ENCODE assay signal across 13 cellular contexts in genomic region chr3:98333989-98334606, GRCh38. TPM values are rescaled to one million over a fixed set of nuclear protein-coding genes. Genes with fewer than 3 reads are reported as not detected.
A peak's percentile ranks its signal among the peaks of the same experiment; 100 is the strongest.
DNase-seq lines count a peak whose midpoint lies in the region; ATAC-seq, FAIRE-seq and TF ChIP-seq lines count a peak whose summit lies in the region.
"Had no signal": no experiment of that assay in that cellular context is flagged by ENCODE, and none has a peak within 500 bp of the region (broad histone marks: within the 10 kb centered on the region; RNA-seq: fewer than 3 reads in every experiment).

No MANE protein-coding gene starts in this region.

- POLR2A ChIA-PET in endothelial cell of umbilical vein (lab: Charles Lee) = no interaction called here

- no peak overlapping the region for H3K9ac ChIP-seq in endothelial cell of umbilical vein (replicated peaks; ENCODE audit: extremely low read depth, insufficient read depth, low read length)

- H3K4me1 ChIP-seq in endothelial cell of umbilical vein (ENCODE audit: control insufficient read depth, extremely low read depth, insufficient read depth, low read length) (no peaks in the 10 kb centered on the region), testis (no peaks in the 10 kb centered on the region)
- H3K4me1 ChIP-seq: tibial nerve had no signal

- no peaks in the 10 kb centered on the region for H4K20me1 ChIP-seq in endothelial cell of umbilical vein (replicated peaks; ENCODE audit: control insufficient read depth, extremely low read depth, insufficient read depth, low read length)

- H3K36me3 ChIP-seq in endothelial cell of umbilical vein (ENCODE audit: control insufficient read depth in 2 of 2, extremely low read depth in 1 of 2, insufficient read depth in 2 of 2, low read length in 2 of 2) (no peaks in the 10 kb centered on the region), testis (ENCODE audit: low read depth, missing control alignments) (no peaks in the 10 kb centered on the region)
- H3K36me3 ChIP-seq: tibial nerve had no signal

- TF ChIP-seq POLR2A in endothelial cell of umbilical vein (IDR thresholded peaks at IDR 0.05; ENCODE audit: low read depth, low read length) = no peak
- TF ChIP-seq POLR2A in testis (IDR thresholded peaks at IDR 0.05) = no peak

- no peak overlapping the region for H3K27ac ChIP-seq in endothelial cell of umbilical vein (ENCODE audit: insufficient read depth, low read depth, low read length)
- no peak overlapping the region for H3K27ac ChIP-seq in testis
- H3K27ac ChIP-seq: tibial nerve had no signal

- BruUV-seq in endothelial cell of umbilical vein (replicated peaks; lab: Mats Ljungman, UMichigan) = no TSS peak

- no peaks in the 10 kb centered on the region for H3K9me1 ChIP-seq in endothelial cell of umbilical vein (replicated peaks; ENCODE audit: control insufficient read depth, extremely low read depth, insufficient read depth, low read length)

- TF ChIP-seq CTCF in endothelial cell of umbilical vein (IDR thresholded peaks at IDR 0.05; ENCODE audit: extremely low read depth in 1 of 2, insufficient read depth in 1 of 2, low read depth in 1 of 2, low read length in 2 of 2) (peak in 1 of 2 donors; percentile 5), testis (IDR thresholded peaks at IDR 0.05) (no peak)

- H3K79me2 ChIP-seq in endothelial cell of umbilical vein (ENCODE audit: control insufficient read depth, insufficient read depth, low read length) = no peaks in the 10 kb centered on the region

- WGBS in testis, 2 donors = 38 to 79% methylated on average over 3 of the region's 3 CpGs

- dilution Hi-C loops in endothelial cell of umbilical vein (cut with MboI; ENCODE audit: extremely low pct_ligation_motif_present, low sequenced_read_pairs) = no loop called here

- no peak overlapping the region for H3K4me2 ChIP-seq in endothelial cell of umbilical vein (ENCODE audit: insufficient read depth, low read length)

- H3K4me3 ChIP-seq in endothelial cell of umbilical vein (replicated peaks in 1 of 3; ENCODE audit: insufficient read depth in 1 of 3, low read depth in 1 of 3, low read length in 3 of 3) (no peak overlapping the region), testis (no peak overlapping the region)
- H3K4me3 ChIP-seq: tibial nerve had no signal

- ATAC-seq in GM18517 (IDR thresholded peaks at IDR 0.05; ENCODE audit: unreplicated experiment) (peak; percentile 83), GM19467 (IDR thresholded peaks at IDR 0.05; ENCODE audit: unreplicated experiment) (peak; percentile 67), HG03432 (IDR thresholded peaks at IDR 0.05; ENCODE audit: unreplicated experiment) (peak; percentile 85), GM21576 (IDR thresholded peaks at IDR 0.05; ENCODE audit: unreplicated experiment) (no peak)
- ATAC-seq: Right ventricle myocardium inferior had no signal

- H2AFZ ChIP-seq in endothelial cell of umbilical vein (ENCODE audit: low read depth, low read length) = no peak overlapping the region

- CTCF ChIA-PET in endothelial cell of umbilical vein (lab: Charles Lee) = interaction anchor here (0.6 to 2.9 kb wide), 5 partner anchors 10 to 295 kb away, joined by 3 to 15 read pairs (median 4); no protein-coding TSS in a partner anchor

- no peak for FAIRE-seq in endothelial cell of umbilical vein (lab: Jason Lieb, UNC)
- FAIRE-seq: bronchial epithelial cell had no signal

- DNase-seq in endothelial cell of umbilical vein (ENCODE audit: low read depth, low spot score) (peak; percentile 45), testis (no peak), DMS79 (lab: John Stamatoyannopoulos, UW) (no peak)
- no peak for DNase-seq in stimulated activated CD4-positive, alpha-beta T cell treated with anti-CD3 and anti-CD28 coated beads, Interleukin-2, amount 100 ng/mL, for 24 hours
- DNase-seq: NCI-H1417 treated with DMSO at 0.1 percent for 48 hours, nephron progenitor cell had no signal

- H3K9me3 ChIP-seq in endothelial cell of umbilical vein (replicated peaks; ENCODE audit: control insufficient read depth, insufficient read depth, low read length) = no peaks in the 10 kb centered on the region
- H3K9me3 ChIP-seq in testis = no peaks in the 10 kb centered on the region
- H3K9me3 ChIP-seq: tibial nerve had no signal

- intact Hi-C loops in endothelial cell of umbilical vein (cut with micrococcal nuclease) = no loop called here
- intact Hi-C loops in testis (cut with DNase I; ENCODE audit: low total_unique reads) = no loop called here

- H3K27me3 ChIP-seq in endothelial cell of umbilical vein (ENCODE audit: control insufficient read depth in 2 of 2, insufficient read depth in 2 of 2, low read length in 2 of 2) (peaks cover 6 to 14% of the 10 kb centered on the region in 2 experiments), testis (no peaks in the 10 kb centered on the region)

TF ChIP-seq in endothelial cell of umbilical vein, 7 proteins besides CTCF, POLR2A, EP300 and RAD21:
- TF ChIP-seq EZH2 (IDR thresholded peaks at IDR 0.05; ENCODE audit: borderline replicate concordance, low read depth, low read length, severe bottlenecking) (no peak), MAX (IDR thresholded peaks at IDR 0.05; ENCODE audit: insufficient read depth, insufficient read length) (no peak), POLR2AphosphoS5 (IDR thresholded peaks at IDR 0.05; ENCODE audit: insufficient read depth, low read depth, low read length) (no peak)

RNA-seq across cellular contexts. Expression of gene OR5K4, which starts 19.6 kb away (rescaled TPM):
- total RNA-seq in endothelial cell of umbilical vein (not detected in 2 replicates), testis (not detected)
- polyA plus RNA-seq in endothelial cell of umbilical vein (not detected in 2 replicates), testis (ENCODE audit: insufficient read depth, low read depth, low replicate concordance) (not detected)
- not detected in 2 replicates for polyA plus RNA-seq in endothelial cell of umbilical vein (2011; cell fraction: cytosol; rRNA removed)
- polyA plus RNA-seq in endothelial cell of umbilical vein (2011; cell fraction: nucleus; rRNA removed) = not detected in 2 replicates
- polyA plus RNA-seq in endothelial cell of umbilical vein (2012) = not detected in 2 replicates
- polyA minus RNA-seq in endothelial cell of umbilical vein = not detected in 2 replicates
- not detected for polyA minus RNA-seq in endothelial cell of umbilical vein (2011; cell fraction: cytosol; rRNA and poly(A)+ RNA removed)
- polyA minus RNA-seq in endothelial cell of umbilical vein (2011; cell fraction: nucleus; rRNA and poly(A)+ RNA removed) = not detected in 2 replicates
- total RNA-seq: bronchial epithelial cell, Right ventricle myocardium inferior, tibial nerve had no signal

RNA-seq across cellular contexts. Expression of gene OR5H2, which starts 51.8 kb away (rescaled TPM):
- total RNA-seq in endothelial cell of umbilical vein = not detected in 2 replicates
- not detected in 2 replicates for polyA plus RNA-seq in endothelial cell of umbilical vein
- polyA plus RNA-seq in endothelial cell of umbilical vein (2011; cell fraction: cytosol; rRNA removed) = not detected in 2 replicates
- polyA plus RNA-seq in endothelial cell of umbilical vein (2011; cell fraction: nucleus; rRNA removed) = not detected in 2 replicates
- polyA plus RNA-seq in endothelial cell of umbilical vein (2012) = not detected in 2 replicates
- polyA minus RNA-seq in endothelial cell of umbilical vein = not detected in 2 replicates
- polyA minus RNA-seq in endothelial cell of umbilical vein (2011; cell fraction: cytosol; rRNA and poly(A)+ RNA removed) = not detected
- not detected in 2 replicates for polyA minus RNA-seq in endothelial cell of umbilical vein (2011; cell fraction: nucleus; rRNA and poly(A)+ RNA removed)
- not detected for total RNA-seq in testis
- polyA plus RNA-seq in testis (ENCODE audit: insufficient read depth, low read depth, low replicate concordance) = not detected
- total RNA-seq: bronchial epithelial cell, Right ventricle myocardium inferior, tibial nerve had no signal

RNA-seq across cellular contexts. Expression of gene OR5K3, which starts 56.4 kb away (rescaled TPM):
- not detected in 2 replicates for total RNA-seq in endothelial cell of umbilical vein
- not detected in 2 replicates for polyA plus RNA-seq in endothelial cell of umbilical vein
- polyA plus RNA-seq in endothelial cell of umbilical vein (2011; cell fraction: cytosol; rRNA removed) = not detected in 2 replicates
- polyA plus RNA-seq in endothelial cell of umbilical vein (2011; cell fraction: nucleus; rRNA removed) = not detected in 2 replicates
- not detected in 2 replicates for polyA plus RNA-seq in endothelial cell of umbilical vein (2012)
- not detected in 2 replicates for polyA minus RNA-seq in endothelial cell of umbilical vein
- not detected for polyA minus RNA-seq in endothelial cell of umbilical vein (2011; cell fraction: cytosol; rRNA and poly(A)+ RNA removed)
- not detected in 2 replicates for polyA minus RNA-seq in endothelial cell of umbilical vein (2011; cell fraction: nucleus; rRNA and poly(A)+ RNA removed)
- total RNA-seq in testis = not detected
- not detected for polyA plus RNA-seq in testis (ENCODE audit: insufficient read depth, low read depth, low replicate concordance)
- total RNA-seq: bronchial epithelial cell, Right ventricle myocardium inferior, tibial nerve had no signal
